Comparison of ENCODE assay signal across 1 cellular context in genomic region chr1:175841613-175842234, GRCh38.
TF ChIP-seq lines count a peak whose summit lies in the region.

No MANE protein-coding gene starts in this region.

TF ChIP-seq in HEK293, 187 proteins besides CTCF, POLR2A, EP300 and RAD21 (continued from another document and continues in another):
- 0 out of 2 replicates have a peak, but pooled peaks have one; percentile 20 for TF ChIP-seq ZNF518A (tag by site-specific recombination; conservative IDR thresholded peaks at IDR 0.05; ENCODE audit: low read depth)
- peak; percentile 58 for TF ChIP-seq ZNF501 (tag by site-specific recombination; IDR thresholded peaks at IDR 0.05)
- TF ChIP-seq ZNF416 (tag by site-specific recombination; IDR thresholded peaks at IDR 0.05) = no peak
- peak; percentile 93 for TF ChIP-seq ZSCAN23 (tag by site-specific recombination; IDR thresholded peaks at IDR 0.05)
- TF ChIP-seq KLF7 (tag by site-specific recombination; IDR thresholded peaks at IDR 0.05; ENCODE audit: borderline replicate concordance) = 0 out of 2 replicates have a peak, but pooled peaks have one; percentile 47
- peak; percentile 89 for TF ChIP-seq ZXDB (tag by site-specific recombination; IDR thresholded peaks at IDR 0.05)
- TF ChIP-seq ZNF350 (tag by site-specific recombination; IDR thresholded peaks at IDR 0.05) = no peak
- TF ChIP-seq ATF2 (tag by site-specific recombination; IDR thresholded peaks at IDR 0.05; ENCODE audit: low read depth) = peak; percentile 78
- no peak for TF ChIP-seq BCL11B (tag by site-specific recombination; IDR thresholded peaks at IDR 0.05; ENCODE audit: low read depth)
- peak; percentile 86 for TF ChIP-seq ZEB2 (tag by site-specific recombination; IDR thresholded peaks at IDR 0.05)
- TF ChIP-seq ZNF19 (tag by site-specific recombination; IDR thresholded peaks at IDR 0.05; ENCODE audit: low read depth) = no peak
- no peak for TF ChIP-seq ZNF23 (tag by site-specific recombination; IDR thresholded peaks at IDR 0.05; ENCODE audit: borderline replicate concordance)
- TF ChIP-seq ZNF280C (tag by site-specific recombination; IDR thresholded peaks at IDR 0.05) = no peak
- TF ChIP-seq, protein P1, sequence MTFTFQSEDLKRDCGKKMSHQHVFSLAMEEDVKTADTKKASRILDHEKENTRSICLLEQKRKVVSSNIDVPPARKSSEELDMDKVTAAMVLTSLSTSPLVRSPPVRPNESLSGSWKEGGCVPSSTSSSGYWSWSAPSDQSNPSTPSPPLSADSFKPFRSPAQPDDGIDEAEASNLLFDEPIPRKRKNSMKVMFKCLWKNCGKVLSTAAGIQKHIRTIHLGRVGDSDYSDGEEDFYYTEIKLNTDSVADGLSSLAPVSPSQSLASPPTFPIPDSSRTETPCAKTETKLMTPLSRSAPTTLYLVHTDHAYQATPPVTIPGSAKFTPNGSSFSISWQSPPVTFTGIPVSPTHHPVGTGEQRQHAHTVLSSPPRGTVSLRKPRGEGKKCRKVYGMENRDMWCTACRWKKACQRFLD (tag by site-specific recombination; IDR thresholded peaks at IDR 0.05) = no peak
- TF ChIP-seq ZFP37 (tag by site-specific recombination; IDR thresholded peaks at IDR 0.05) = 0 out of 2 replicates have a peak, but pooled peaks have one; percentile 73
- no peak for TF ChIP-seq ZNF223 (tag by site-specific recombination; IDR thresholded peaks at IDR 0.05)
- no peak for TF ChIP-seq ZNF48 (tag by site-specific recombination; IDR thresholded peaks at IDR 0.05)
- peak; percentile 94; the same call in 1 of the 2 replicates for TF ChIP-seq ZBTB1 (tag by site-specific recombination; IDR thresholded peaks at IDR 0.05)
- TF ChIP-seq GLIS2 (tag by site-specific recombination; IDR thresholded peaks at IDR 0.05) = peak; percentile 47
- TF ChIP-seq, protein P2, sequence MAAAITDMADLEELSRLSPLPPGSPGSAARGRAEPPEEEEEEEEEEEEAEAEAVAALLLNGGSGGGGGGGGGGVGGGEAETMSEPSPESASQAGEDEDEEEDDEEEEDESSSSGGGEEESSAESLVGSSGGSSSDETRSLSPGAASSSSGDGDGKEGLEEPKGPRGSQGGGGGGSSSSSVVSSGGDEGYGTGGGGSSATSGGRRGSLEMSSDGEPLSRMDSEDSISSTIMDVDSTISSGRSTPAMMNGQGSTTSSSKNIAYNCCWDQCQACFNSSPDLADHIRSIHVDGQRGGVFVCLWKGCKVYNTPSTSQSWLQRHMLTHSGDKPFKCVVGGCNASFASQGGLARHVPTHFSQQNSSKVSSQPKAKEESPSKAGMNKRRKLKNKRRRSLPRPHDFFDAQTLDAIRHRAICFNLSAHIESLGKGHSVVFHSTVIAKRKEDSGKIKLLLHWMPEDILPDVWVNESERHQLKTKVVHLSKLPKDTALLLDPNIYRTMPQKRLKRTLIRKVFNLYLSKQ (tag by site-specific recombination; IDR thresholded peaks at IDR 0.05; ENCODE audit: borderline replicate concordance) = no peak
- TF ChIP-seq ZNF670 (tag by site-specific recombination; IDR thresholded peaks at IDR 0.05; ENCODE audit: low read depth) = no peak
- no peak for TF ChIP-seq ZNF701 (tag by site-specific recombination; IDR thresholded peaks at IDR 0.05)
- TF ChIP-seq ZNF202 (tag by site-specific recombination; IDR thresholded peaks at IDR 0.05; ENCODE audit: borderline replicate concordance) = no peak
- no peak for TF ChIP-seq ZNF658 (tag by site-specific recombination; IDR thresholded peaks at IDR 0.05)
- TF ChIP-seq KLF10 (tag by site-specific recombination; IDR thresholded peaks at IDR 0.05) = peak; percentile 84
- peak; percentile 99 for TF ChIP-seq SP7 (tag by site-specific recombination; IDR thresholded peaks at IDR 0.05)
- TF ChIP-seq SALL2 (tag by site-specific recombination; IDR thresholded peaks at IDR 0.05; ENCODE audit: borderline replicate concordance) = no peak
- TF ChIP-seq ZBTB8A (tag by site-specific recombination; IDR thresholded peaks at IDR 0.05) = no peak
- peak; percentile 77 for TF ChIP-seq ZNF692 (tag by site-specific recombination; IDR thresholded peaks at IDR 0.05)
- TF ChIP-seq ZNF16 (tag by site-specific recombination; IDR thresholded peaks at IDR 0.05; ENCODE audit: low read depth) = no peak
- no peak for TF ChIP-seq ZNF514 (tag by site-specific recombination; IDR thresholded peaks at IDR 0.05)
- TF ChIP-seq, protein P3, sequence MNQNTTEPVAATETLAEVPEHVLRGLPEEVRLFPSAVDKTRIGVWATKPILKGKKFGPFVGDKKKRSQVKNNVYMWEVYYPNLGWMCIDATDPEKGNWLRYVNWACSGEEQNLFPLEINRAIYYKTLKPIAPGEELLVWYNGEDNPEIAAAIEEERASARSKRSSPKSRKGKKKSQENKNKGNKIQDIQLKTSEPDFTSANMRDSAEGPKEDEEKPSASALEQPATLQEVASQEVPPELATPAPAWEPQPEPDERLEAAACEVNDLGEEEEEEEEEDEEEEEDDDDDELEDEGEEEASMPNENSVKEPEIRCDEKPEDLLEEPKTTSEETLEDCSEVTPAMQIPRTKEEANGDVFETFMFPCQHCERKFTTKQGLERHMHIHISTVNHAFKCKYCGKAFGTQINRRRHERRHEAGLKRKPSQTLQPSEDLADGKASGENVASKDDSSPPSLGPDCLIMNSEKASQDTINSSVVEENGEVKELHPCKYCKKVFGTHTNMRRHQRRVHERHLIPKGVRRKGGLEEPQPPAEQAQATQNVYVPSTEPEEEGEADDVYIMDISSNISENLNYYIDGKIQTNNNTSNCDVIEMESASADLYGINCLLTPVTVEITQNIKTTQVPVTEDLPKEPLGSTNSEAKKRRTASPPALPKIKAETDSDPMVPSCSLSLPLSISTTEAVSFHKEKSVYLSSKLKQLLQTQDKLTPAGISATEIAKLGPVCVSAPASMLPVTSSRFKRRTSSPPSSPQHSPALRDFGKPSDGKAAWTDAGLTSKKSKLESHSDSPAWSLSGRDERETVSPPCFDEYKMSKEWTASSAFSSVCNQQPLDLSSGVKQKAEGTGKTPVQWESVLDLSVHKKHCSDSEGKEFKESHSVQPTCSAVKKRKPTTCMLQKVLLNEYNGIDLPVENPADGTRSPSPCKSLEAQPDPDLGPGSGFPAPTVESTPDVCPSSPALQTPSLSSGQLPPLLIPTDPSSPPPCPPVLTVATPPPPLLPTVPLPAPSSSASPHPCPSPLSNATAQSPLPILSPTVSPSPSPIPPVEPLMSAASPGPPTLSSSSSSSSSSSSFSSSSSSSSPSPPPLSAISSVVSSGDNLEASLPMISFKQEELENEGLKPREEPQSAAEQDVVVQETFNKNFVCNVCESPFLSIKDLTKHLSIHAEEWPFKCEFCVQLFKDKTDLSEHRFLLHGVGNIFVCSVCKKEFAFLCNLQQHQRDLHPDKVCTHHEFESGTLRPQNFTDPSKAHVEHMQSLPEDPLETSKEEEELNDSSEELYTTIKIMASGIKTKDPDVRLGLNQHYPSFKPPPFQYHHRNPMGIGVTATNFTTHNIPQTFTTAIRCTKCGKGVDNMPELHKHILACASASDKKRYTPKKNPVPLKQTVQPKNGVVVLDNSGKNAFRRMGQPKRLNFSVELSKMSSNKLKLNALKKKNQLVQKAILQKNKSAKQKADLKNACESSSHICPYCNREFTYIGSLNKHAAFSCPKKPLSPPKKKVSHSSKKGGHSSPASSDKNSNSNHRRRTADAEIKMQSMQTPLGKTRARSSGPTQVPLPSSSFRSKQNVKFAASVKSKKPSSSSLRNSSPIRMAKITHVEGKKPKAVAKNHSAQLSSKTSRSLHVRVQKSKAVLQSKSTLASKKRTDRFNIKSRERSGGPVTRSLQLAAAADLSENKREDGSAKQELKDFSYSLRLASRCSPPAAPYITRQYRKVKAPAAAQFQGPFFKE (tag by site-specific recombination; IDR thresholded peaks at IDR 0.05; ENCODE audit: borderline replicate concordance) = no peak
- no peak for TF ChIP-seq ZNF214 (tag by site-specific recombination; IDR thresholded peaks at IDR 0.05; ENCODE audit: borderline replicate concordance)
- no peak for TF ChIP-seq ZNF311 (tag by site-specific recombination; IDR thresholded peaks at IDR 0.05; ENCODE audit: borderline replicate concordance)
- TF ChIP-seq, protein P4, sequence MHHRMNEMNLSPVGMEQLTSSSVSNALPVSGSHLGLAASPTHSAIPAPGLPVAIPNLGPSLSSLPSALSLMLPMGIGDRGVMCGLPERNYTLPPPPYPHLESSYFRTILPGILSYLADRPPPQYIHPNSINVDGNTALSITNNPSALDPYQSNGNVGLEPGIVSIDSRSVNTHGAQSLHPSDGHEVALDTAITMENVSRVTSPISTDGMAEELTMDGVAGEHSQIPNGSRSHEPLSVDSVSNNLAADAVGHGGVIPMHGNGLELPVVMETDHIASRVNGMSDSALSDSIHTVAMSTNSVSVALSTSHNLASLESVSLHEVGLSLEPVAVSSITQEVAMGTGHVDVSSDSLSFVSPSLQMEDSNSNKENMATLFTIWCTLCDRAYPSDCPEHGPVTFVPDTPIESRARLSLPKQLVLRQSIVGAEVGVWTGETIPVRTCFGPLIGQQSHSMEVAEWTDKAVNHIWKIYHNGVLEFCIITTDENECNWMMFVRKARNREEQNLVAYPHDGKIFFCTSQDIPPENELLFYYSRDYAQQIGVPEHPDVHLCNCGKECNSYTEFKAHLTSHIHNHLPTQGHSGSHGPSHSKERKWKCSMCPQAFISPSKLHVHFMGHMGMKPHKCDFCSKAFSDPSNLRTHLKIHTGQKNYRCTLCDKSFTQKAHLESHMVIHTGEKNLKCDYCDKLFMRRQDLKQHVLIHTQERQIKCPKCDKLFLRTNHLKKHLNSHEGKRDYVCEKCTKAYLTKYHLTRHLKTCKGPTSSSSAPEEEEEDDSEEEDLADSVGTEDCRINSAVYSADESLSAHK (tag by site-specific recombination; IDR thresholded peaks at IDR 0.05) = peak; percentile 84
- TF ChIP-seq ZNF521 (tag by site-specific recombination; IDR thresholded peaks at IDR 0.05) = no peak
- TF ChIP-seq ZNF184 (tag by site-specific recombination; IDR thresholded peaks at IDR 0.05) = peak; percentile 19; the same call in 1 of the 2 replicates
- no peak for TF ChIP-seq ZNF112 (tag by site-specific recombination; IDR thresholded peaks at IDR 0.05)
- TF ChIP-seq ZIC2 (tag by site-specific recombination; IDR thresholded peaks at IDR 0.05) = peak; percentile 85
- TF ChIP-seq ZNF768 (tag by site-specific recombination; IDR thresholded peaks at IDR 0.05) = no peak
